8 cellular contexts compared by ENCODE assay signal in the genomic region with DNA sequence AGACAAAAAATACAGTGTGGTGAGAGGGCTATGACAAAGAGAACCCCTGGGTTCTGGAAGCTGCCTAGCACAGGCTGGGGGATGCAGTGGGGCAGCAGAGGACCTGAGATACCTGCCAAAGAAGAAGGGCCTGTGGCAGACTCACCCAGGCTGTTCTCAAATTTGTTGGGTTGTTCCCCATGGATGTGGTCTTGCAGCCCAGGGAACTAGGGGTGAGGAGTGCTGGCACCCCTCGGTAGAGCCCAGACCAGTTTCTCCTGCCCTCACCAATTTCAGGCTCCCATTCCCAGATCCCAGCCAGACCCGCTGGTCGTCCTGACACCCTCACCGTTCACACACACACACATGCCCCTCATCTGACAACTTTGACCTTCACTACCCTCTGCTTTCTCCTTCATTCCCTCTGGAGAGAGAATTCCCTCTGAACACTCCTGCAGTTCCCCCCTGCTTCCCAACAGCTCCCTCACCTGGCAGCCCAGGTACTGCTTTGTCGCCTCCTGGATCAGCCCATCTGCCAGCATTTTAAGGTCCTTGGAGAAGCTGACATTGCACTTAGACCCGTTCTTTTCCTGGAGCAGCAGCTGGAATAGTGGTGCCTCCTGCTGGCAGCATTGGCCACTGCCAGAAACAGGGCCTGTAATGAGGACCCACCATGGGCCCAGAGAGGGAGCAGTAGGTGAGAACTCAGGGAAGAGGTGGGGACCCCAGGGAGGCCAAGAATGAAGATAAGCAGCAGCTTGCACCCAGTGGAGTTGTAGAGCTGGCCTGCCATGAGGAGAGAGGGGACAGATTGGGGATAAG. TPM values are rescaled to one million over a fixed set of nuclear protein-coding genes. Genes with fewer than 3 reads are reported as not detected.
A peak's percentile ranks its signal among the peaks of the same experiment; 100 is the strongest.
DNase-seq lines count a peak whose midpoint lies in the region; ATAC-seq and TF ChIP-seq lines count a peak whose summit lies in the region.

No MANE protein-coding gene starts in this region.

- H3K9ac ChIP-seq in HUES48 (ENCODE audit: low read depth, low read length) (no peak overlapping the region), neural cell (ENCODE audit: low read length) (peak overlapping the region; percentile 87)

- ATAC-seq in activated T-helper 17 cell treated with anti-CD3 and anti-CD28 coated beads, Interleukin-2, amount 50 U/mL, for 72 hours (replicated peaks), result peak; percentile 69
- no peak for ATAC-seq in GM19463 (IDR thresholded peaks at IDR 0.05; ENCODE audit: unreplicated experiment)

- no peaks in the 10 kb centered on the region for H4K20me1 ChIP-seq in neural cell (ENCODE audit: insufficient read depth)

- TF ChIP-seq CTCF in neural cell (IDR thresholded peaks at IDR 0.05; ENCODE audit: poor library complexity, severe bottlenecking), result peak; percentile 75

- no peak for TF ChIP-seq EP300 in neural cell (conservative IDR thresholded peaks at IDR 0.05; ENCODE audit: poor library complexity, severe bottlenecking)

- peak overlapping the region; percentile 66; the same call in 1 of the 2 replicates for H3K4me3 ChIP-seq in HUES48 (ENCODE audit: low read depth, low read length)
- H3K4me3 ChIP-seq in neural cell (ENCODE audit: low read length), result peak overlapping the region; percentile 69

- H3K36me3 ChIP-seq in HUES48 (ENCODE audit: control insufficient read depth, insufficient read depth, low read length) (no peaks in the 10 kb centered on the region), neural cell (ENCODE audit: insufficient read depth, low read length) (no peaks in the 10 kb centered on the region)

- H3K4me1 ChIP-seq in HUES48 (ENCODE audit: control insufficient read depth, insufficient read depth, low read length), result peaks cover 17% of the 10 kb centered on the region

- H3K27me3 ChIP-seq in HUES48 (ENCODE audit: control insufficient read depth, insufficient read depth, low read length), result no peaks in the 10 kb centered on the region
- no peaks in the 10 kb centered on the region for H3K27me3 ChIP-seq in neural cell (ENCODE audit: insufficient read depth, low read depth, low read length)

- DNase-seq in NCI-H1092 treated with DMSO at 0.1 percent for 48 hours (lab: John Stamatoyannopoulos, UW) (peak; percentile 24), NCI-H1092 (lab: John Stamatoyannopoulos, UW) (no peak), NOMO-1 (lab: John Stamatoyannopoulos, UW; ENCODE audit: unreplicated experiment in 2 of 2) (peak; percentile 43 to 62), foreskin melanocyte (peak; percentile 68)

- H3K36me3 Mint-ChIP-seq in activated T-helper 17 cell treated with anti-CD3 and anti-CD28 coated beads, Interleukin-2, amount 50 U/mL, for 72 hours (ENCODE audit: low read depth), result no peaks in the 10 kb centered on the region

- TF ChIP-seq RAD21 in neural cell (conservative IDR thresholded peaks at IDR 0.05), result peak; percentile 59

- H3F3A ChIP-seq in neural cell (ENCODE audit: insufficient read depth, low read length, poor library complexity, severe bottlenecking), result peaks cover 9% of the 10 kb centered on the region

- H3K79me2 ChIP-seq in neural cell (replicated peaks; ENCODE audit: insufficient read depth, low read length), result peaks cover 9% of the 10 kb centered on the region

- H3K27ac Mint-ChIP-seq in activated T-helper 17 cell treated with anti-CD3 and anti-CD28 coated beads, Interleukin-2, amount 50 U/mL, for 72 hours, result peak overlapping the region; percentile 58

- no peaks in the 10 kb centered on the region for H3K9me3 ChIP-seq in HUES48 (ENCODE audit: control insufficient read depth, insufficient read depth, low read length)
- H3K9me3 ChIP-seq in neural cell (ENCODE audit: low read length), result no peaks in the 10 kb centered on the region

- peaks cover 23% of the 10 kb centered on the region for H3K4me1 Mint-ChIP-seq in activated T-helper 17 cell treated with anti-CD3 and anti-CD28 coated beads, Interleukin-2, amount 50 U/mL, for 72 hours

- peak overlapping the region; percentile 96 for H3K4me2 ChIP-seq in neural cell (ENCODE audit: low read length)

- peak overlapping the region; percentile 83 for H3K4me3 Mint-ChIP-seq in activated T-helper 17 cell treated with anti-CD3 and anti-CD28 coated beads, Interleukin-2, amount 50 U/mL, for 72 hours

- no peaks in the 10 kb centered on the region for H3K27me3 Mint-ChIP-seq in activated T-helper 17 cell treated with anti-CD3 and anti-CD28 coated beads, Interleukin-2, amount 50 U/mL, for 72 hours

- no peak overlapping the region for H2AFZ ChIP-seq in neural cell (ENCODE audit: low read depth, low read length)

- peak overlapping the region; percentile 84 for H3K27ac ChIP-seq in HUES48 (ENCODE audit: low read depth, low read length)
- peak overlapping the region; percentile 97 for H3K27ac ChIP-seq in neural cell (ENCODE audit: low read length)

- H3K9me3 Mint-ChIP-seq in activated T-helper 17 cell treated with anti-CD3 and anti-CD28 coated beads, Interleukin-2, amount 50 U/mL, for 72 hours, result no peaks in the 10 kb centered on the region

- H3K9me2 ChIP-seq in neural cell (ENCODE audit: insufficient read depth, low read length), result no peaks in the 10 kb centered on the region

TF ChIP-seq in neural cell, 6 proteins besides CTCF, POLR2A, EP300 and RAD21:
- no peak for TF ChIP-seq MXI1 (conservative IDR thresholded peaks at IDR 0.05; ENCODE audit: poor library complexity, severe bottlenecking)
- TF ChIP-seq EZH2 (IDR thresholded peaks at IDR 0.05; ENCODE audit: borderline replicate concordance, insufficient read depth, low read length, poor library complexity, severe bottlenecking), result no peak
- TF ChIP-seq SMC3 (conservative IDR thresholded peaks at IDR 0.05; ENCODE audit: poor library complexity), result peak; percentile 65
- TF ChIP-seq POLR2AphosphoS5 (IDR thresholded peaks at IDR 0.05), result no peak
- no peak for TF ChIP-seq TAF1 (IDR thresholded peaks at IDR 0.05; ENCODE audit: low read depth)
- TF ChIP-seq, protein P1, sequence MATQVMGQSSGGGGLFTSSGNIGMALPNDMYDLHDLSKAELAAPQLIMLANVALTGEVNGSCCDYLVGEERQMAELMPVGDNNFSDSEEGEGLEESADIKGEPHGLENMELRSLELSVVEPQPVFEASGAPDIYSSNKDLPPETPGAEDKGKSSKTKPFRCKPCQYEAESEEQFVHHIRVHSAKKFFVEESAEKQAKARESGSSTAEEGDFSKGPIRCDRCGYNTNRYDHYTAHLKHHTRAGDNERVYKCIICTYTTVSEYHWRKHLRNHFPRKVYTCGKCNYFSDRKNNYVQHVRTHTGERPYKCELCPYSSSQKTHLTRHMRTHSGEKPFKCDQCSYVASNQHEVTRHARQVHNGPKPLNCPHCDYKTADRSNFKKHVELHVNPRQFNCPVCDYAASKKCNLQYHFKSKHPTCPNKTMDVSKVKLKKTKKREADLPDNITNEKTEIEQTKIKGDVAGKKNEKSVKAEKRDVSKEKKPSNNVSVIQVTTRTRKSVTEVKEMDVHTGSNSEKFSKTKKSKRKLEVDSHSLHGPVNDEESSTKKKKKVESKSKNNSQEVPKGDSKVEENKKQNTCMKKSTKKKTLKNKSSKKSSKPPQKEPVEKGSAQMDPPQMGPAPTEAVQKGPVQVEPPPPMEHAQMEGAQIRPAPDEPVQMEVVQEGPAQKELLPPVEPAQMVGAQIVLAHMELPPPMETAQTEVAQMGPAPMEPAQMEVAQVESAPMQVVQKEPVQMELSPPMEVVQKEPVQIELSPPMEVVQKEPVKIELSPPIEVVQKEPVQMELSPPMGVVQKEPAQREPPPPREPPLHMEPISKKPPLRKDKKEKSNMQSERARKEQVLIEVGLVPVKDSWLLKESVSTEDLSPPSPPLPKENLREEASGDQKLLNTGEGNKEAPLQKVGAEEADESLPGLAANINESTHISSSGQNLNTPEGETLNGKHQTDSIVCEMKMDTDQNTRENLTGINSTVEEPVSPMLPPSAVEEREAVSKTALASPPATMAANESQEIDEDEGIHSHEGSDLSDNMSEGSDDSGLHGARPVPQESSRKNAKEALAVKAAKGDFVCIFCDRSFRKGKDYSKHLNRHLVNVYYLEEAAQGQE (IDR thresholded peaks at IDR 0.05; ENCODE audit: borderline replicate concordance), result no peak

RNA-seq across cellular contexts. Expression of a gene that starts 5.9 kb away (rescaled TPM):
- 10 to 100 TPM in 1 of 2 donors, 1 to 10 TPM in 1; 7.4 to 14.1 TPM for total RNA-seq in activated T-helper 17 cell treated with anti-CD3 and anti-CD28 coated beads, Interleukin-2, amount 50 U/mL, for 72 hours
- 14.7 and 16.0 TPM in 2 replicates for polyA plus RNA-seq in neural cell
- polyA minus RNA-seq in neural cell, result 27.0 and 31.7 TPM in 2 replicates

RNA-seq across cellular contexts. Expression of a gene that starts 8.2 kb away (rescaled TPM):
- 100 to 1,000 TPM; 211 to 237 TPM for total RNA-seq in activated T-helper 17 cell treated with anti-CD3 and anti-CD28 coated beads, Interleukin-2, amount 50 U/mL, for 72 hours
- polyA plus RNA-seq in neural cell, result 217 and 246 TPM in 2 replicates
- 108 and 122 TPM in 2 replicates for polyA minus RNA-seq in neural cell

RNA-seq across cellular contexts. Expression of a gene that starts 16.8 kb away (rescaled TPM):
- total RNA-seq in activated T-helper 17 cell treated with anti-CD3 and anti-CD28 coated beads, Interleukin-2, amount 50 U/mL, for 72 hours, result 10 to 100 TPM; 13.0 to 13.5 TPM
- 3.4 and 6.6 TPM in 2 replicates for polyA plus RNA-seq in neural cell
- 2.0 and 2.7 TPM in 2 replicates for polyA minus RNA-seq in neural cell

RNA-seq across cellular contexts. Expression of a gene that starts 21.1 kb away (rescaled TPM):
- total RNA-seq in activated T-helper 17 cell treated with anti-CD3 and anti-CD28 coated beads, Interleukin-2, amount 50 U/mL, for 72 hours, result 100 to 1,000 TPM; 104 to 118 TPM
- polyA plus RNA-seq in neural cell, result 217 and 261 TPM in 2 replicates
- polyA minus RNA-seq in neural cell, result 24.8 and 35.9 TPM in 2 replicates

RNA-seq across cellular contexts. Expression of a gene that starts 29.3 kb away (rescaled TPM):
- 1 to 10 TPM; 3.2 to 8.7 TPM for total RNA-seq in activated T-helper 17 cell treated with anti-CD3 and anti-CD28 coated beads, Interleukin-2, amount 50 U/mL, for 72 hours
- polyA plus RNA-seq in neural cell, result 13.5 and 17.1 TPM in 2 replicates
- polyA minus RNA-seq in neural cell, result 6.5 and 6.6 TPM in 2 replicates
